ENCODE assay signal across 12 cellular contexts in genomic region chr5:64700765-64701164, GRCh38. TPM values are rescaled to one million over a fixed set of nuclear protein-coding genes. Genes with fewer than 3 reads are reported as not detected.
"Had no signal": no experiment of that assay in that cellular context is flagged by ENCODE, and none has a peak within 500 bp of the region (broad histone marks: within the 10 kb centered on the region; RNA-seq: fewer than 3 reads in every experiment).

No MANE protein-coding gene starts in this region.

- FAIRE-seq: H1, H54 had no signal

- H3K4me2 ChIP-seq: GM23338 had no signal

- H3K4me3 ChIP-seq: GM23248, GM23338, HAP-1 had no signal

- H3K4me3 Mint-ChIP-seq: GM23338, H9, HFFc6 had no signal

- H3K27ac Mint-ChIP-seq: GM23338, H9, HFFc6 had no signal

- H2AFZ ChIP-seq: GM23248, GM23338 had no signal

- H3K4me1 ChIP-seq: HAP-1 had no signal

- DNase-seq: GM23248, GOT3, H7, H9, HCEC 1CT, HFFc6 had no signal

- H3K36me3 ChIP-seq: HAP-1 had no signal

- ATAC-seq: GM23338, HCT116 had no signal

- H3K27ac ChIP-seq: GM23248 had no signal

- H3K9ac ChIP-seq: GM23248 had no signal

RNA-seq across cellular contexts. Expression of gene SHISAL2B, which starts 10.5 kb away (rescaled TPM):
- total RNA-seq: GM23248, H4, HFFc6 had no signal
- polyA plus RNA-seq: GM23248 had no signal
